ENCODE assay signal across 8 cellular contexts in genomic region chr9:121299125-121299466, GRCh38. TPM values are rescaled to one million over a fixed set of nuclear protein-coding genes. Genes with fewer than 3 reads are reported as not detected.
DNase-seq lines count a peak whose midpoint lies in the region; ATAC-seq and TF ChIP-seq lines count a peak whose summit lies in the region.

No MANE protein-coding gene starts in this region.

- no peak for TF ChIP-seq CTCF in sigmoid colon (IDR thresholded peaks at IDR 0.05)

- peaks cover 18% of the 10 kb centered on the region for H3K27me3 Mint-ChIP-seq in activated T-helper 1 cell treated with anti-CD3 and anti-CD28 coated beads, Interleukin-12 subunit alpha, Interleukin-12 subunit beta, Interleukin-2, Interleukin-4 antibody, amounts not matched to agents 30 ng/mL and 10 ng/mL and 1 ng/mL, durations not matched to agents 14 hours and 24 hours and 36 hours (ENCODE audit: insufficient read depth)

- no peak for TF ChIP-seq POLR2A in sigmoid colon (IDR thresholded peaks at IDR 0.05)

- peaks cover 0 to 96% (median 94%) of the 10 kb centered on the region in 4 donors for H3K4me1 ChIP-seq in sigmoid colon

- no peak overlapping the region for H3K27ac Mint-ChIP-seq in activated T-helper 1 cell treated with anti-CD3 and anti-CD28 coated beads, Interleukin-12 subunit alpha, Interleukin-12 subunit beta, Interleukin-2, Interleukin-4 antibody, amounts not matched to agents 30 ng/mL and 10 ng/mL and 1 ng/mL, durations not matched to agents 14 hours and 24 hours and 36 hours

- intact Hi-C loops in activated T-helper 1 cell treated with anti-CD3 and anti-CD28 coated beads, Interleukin-12 subunit alpha, Interleukin-12 subunit beta, Interleukin-2, Interleukin-4 antibody, amounts not matched to agents 30 ng/mL and 10 ng/mL and 1 ng/mL, durations not matched to agents 14 hours and 24 hours and 36 hours (cut with micrococcal nuclease): no loop called here
- intact Hi-C loops in left cardiac atrium (cut with DNase I): no loop called here
- intact Hi-C loops in sigmoid colon (cut with DNase I): loop anchor here (2.0 to 5.0 kb wide), 2 partner anchors 20 to 87 kb away; no protein-coding TSS in a partner anchor

- H3K4me1 Mint-ChIP-seq in activated T-helper 1 cell treated with anti-CD3 and anti-CD28 coated beads, Interleukin-12 subunit alpha, Interleukin-12 subunit beta, Interleukin-2, Interleukin-4 antibody, amounts not matched to agents 30 ng/mL and 10 ng/mL and 1 ng/mL, durations not matched to agents 14 hours and 24 hours and 36 hours (ENCODE audit: low read depth): peaks cover 15% of the 10 kb centered on the region

- TF ChIP-seq EP300 in sigmoid colon (IDR thresholded peaks at IDR 0.05): no peak

- H3K9me3 ChIP-seq in sigmoid colon: no peaks in the 10 kb centered on the region

- H3K36me3 Mint-ChIP-seq in activated T-helper 1 cell treated with anti-CD3 and anti-CD28 coated beads, Interleukin-12 subunit alpha, Interleukin-12 subunit beta, Interleukin-2, Interleukin-4 antibody, amounts not matched to agents 30 ng/mL and 10 ng/mL and 1 ng/mL, durations not matched to agents 14 hours and 24 hours and 36 hours (ENCODE audit: low read depth): no peaks in the 10 kb centered on the region

- H3K27me3 ChIP-seq in sigmoid colon: no peaks in the 10 kb centered on the region

- WGBS in sigmoid colon, 2 donors: 15 to 42% methylated on average over 12 of the region's 12 CpGs

- H3K4me3 ChIP-seq in sigmoid colon: peak overlapping the region; percentile 41 to 67 (median 62)

- ATAC-seq in GM19455 (IDR thresholded peaks at IDR 0.05; ENCODE audit: unreplicated experiment) (peak; percentile 11), left cardiac atrium (peak; percentile 2 to 12), HG02798 (IDR thresholded peaks at IDR 0.05; ENCODE audit: poor library complexity, unreplicated experiment) (no peak), HG03460 (IDR thresholded peaks at IDR 0.05; ENCODE audit: unreplicated experiment) (no peak)

- no peaks in the 10 kb centered on the region for H3K9me3 Mint-ChIP-seq in activated T-helper 1 cell treated with anti-CD3 and anti-CD28 coated beads, Interleukin-12 subunit alpha, Interleukin-12 subunit beta, Interleukin-2, Interleukin-4 antibody, amounts not matched to agents 30 ng/mL and 10 ng/mL and 1 ng/mL, durations not matched to agents 14 hours and 24 hours and 36 hours

- H3K4me3 Mint-ChIP-seq in activated T-helper 1 cell treated with anti-CD3 and anti-CD28 coated beads, Interleukin-12 subunit alpha, Interleukin-12 subunit beta, Interleukin-2, Interleukin-4 antibody, amounts not matched to agents 30 ng/mL and 10 ng/mL and 1 ng/mL, durations not matched to agents 14 hours and 24 hours and 36 hours: peak overlapping the region; percentile 59

- peak overlapping the region; percentile 94 to 99 (median 97) for H3K27ac ChIP-seq in sigmoid colon

- no peak for DNase-seq in activated T-helper 1 cell treated with anti-CD3 and anti-CD28 coated beads, Interleukin-12 subunit alpha, Interleukin-12 subunit beta, Interleukin-2, Interleukin-4 antibody, amounts not matched to agents 30 ng/mL and 10 ng/mL and 1 ng/mL, durations not matched to agents 14 hours and 24 hours and 36 hours (ENCODE audit: low spot score)
- DNase-seq in left cardiac atrium (no peak), sigmoid colon (peak; percentile 83)
- no peak for DNase-seq in stimulated activated naive CD4-positive, alpha-beta T cell (lab: John Stamatoyannopoulos, UW)
- no peak for DNase-seq in activated CD4-positive, alpha-beta T cell treated with anti-CD3 and anti-CD28 coated beads, Interleukin-2, amount 50 U/mL, for 4 hours

- H3K36me3 ChIP-seq in sigmoid colon: peaks cover 19 to 24% (median 23%) of the 10 kb centered on the region in 4 donors

RNA-seq across cellular contexts. Expression of gene GSN, which starts 31.1 kb away (rescaled TPM):
- 1.5 and 2.5 TPM in 2 replicates for total RNA-seq in activated T-helper 1 cell treated with anti-CD3 and anti-CD28 coated beads, Interleukin-12 subunit alpha, Interleukin-12 subunit beta, Interleukin-2, Interleukin-4 antibody, amounts not matched to agents 30 ng/mL and 10 ng/mL and 1 ng/mL, durations not matched to agents 14 hours and 24 hours and 36 hours
- 1,000 to 10,000 TPM in 1 of 2 donors, 100 to 1,000 TPM in 1; 881 to 1,287 TPM for total RNA-seq in left cardiac atrium
- 1,000 to 10,000 TPM; 1,610 to 2,826 (median 1,919) TPM for total RNA-seq in sigmoid colon
- polyA plus RNA-seq in sigmoid colon: 100 to 1,000 TPM; 333 to 617 (median 497) TPM

Comparison
In these comparisons a context has a peak if more than half of its experiments do, and no peak if none do; other contexts are left out.
1. ATAC-seq: peak in GM19455 (single experiment) and left cardiac atrium (2 of 2); none in HG02798 (single experiment) and HG03460 (single experiment).
2. RNA of gene GSN, which starts 31.1 kb away (total RNA-seq): 1,610 to 2,826 TPM in sigmoid colon and 881 to 1,287 TPM in left cardiac atrium; 1.5 to 2.5 TPM in activated T-helper 1 cell treated with anti-CD3 and anti-CD28 coated beads, Interleukin-12 subunit alpha, Interleukin-12 subunit beta, Interleukin-2, Interleukin-4 antibody, amounts not matched to agents 30 ng/mL and 10 ng/mL and 1 ng/mL, durations not matched to agents 14 hours and 24 hours and 36 hours; every median in the first group is over 100 times any median in the second.